Comparison of ENCODE assay signal across 1 cellular context in the genomic region with DNA sequence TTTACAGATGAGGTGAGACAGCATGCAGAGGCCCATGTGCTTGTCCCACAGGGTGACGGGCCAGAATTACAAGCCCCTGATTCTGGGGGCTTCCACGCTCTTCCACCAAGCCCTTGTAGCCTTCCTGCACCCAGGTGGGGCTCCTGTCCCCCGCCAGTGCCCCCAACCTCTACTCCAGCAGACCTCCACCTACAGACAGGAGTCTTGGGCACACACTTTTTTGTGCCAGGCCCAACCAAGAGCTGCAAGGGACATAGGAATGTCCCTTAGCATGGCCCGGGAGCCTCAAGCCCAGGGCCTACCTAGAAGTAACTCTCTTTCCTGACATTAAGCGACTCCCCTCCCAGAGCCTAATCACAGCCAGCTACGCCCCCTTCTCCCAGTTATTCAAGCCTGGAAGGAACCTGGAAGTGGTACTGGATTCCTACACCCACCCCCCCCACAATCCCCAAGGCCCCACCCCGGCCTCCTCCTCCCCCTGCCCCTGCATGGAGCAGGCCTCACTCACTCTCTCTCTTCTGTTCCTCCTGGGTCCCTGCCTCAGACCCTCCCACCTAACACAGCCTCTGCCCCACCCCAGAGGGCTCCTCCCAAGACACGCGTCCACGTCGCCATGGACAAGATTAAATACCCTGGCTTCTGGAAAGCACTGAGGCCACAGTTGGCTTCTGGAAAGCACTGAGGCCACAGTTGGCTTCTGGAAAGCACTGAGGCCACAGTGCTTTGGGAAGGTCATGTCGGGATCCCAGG.
TF ChIP-seq lines count a peak whose summit lies in the region.

No MANE protein-coding gene starts in this region.

TF ChIP-seq in WTC11, 78 proteins besides CTCF, POLR2A, EP300 and RAD21 (continued from another document):
- TF ChIP-seq, protein P1, sequence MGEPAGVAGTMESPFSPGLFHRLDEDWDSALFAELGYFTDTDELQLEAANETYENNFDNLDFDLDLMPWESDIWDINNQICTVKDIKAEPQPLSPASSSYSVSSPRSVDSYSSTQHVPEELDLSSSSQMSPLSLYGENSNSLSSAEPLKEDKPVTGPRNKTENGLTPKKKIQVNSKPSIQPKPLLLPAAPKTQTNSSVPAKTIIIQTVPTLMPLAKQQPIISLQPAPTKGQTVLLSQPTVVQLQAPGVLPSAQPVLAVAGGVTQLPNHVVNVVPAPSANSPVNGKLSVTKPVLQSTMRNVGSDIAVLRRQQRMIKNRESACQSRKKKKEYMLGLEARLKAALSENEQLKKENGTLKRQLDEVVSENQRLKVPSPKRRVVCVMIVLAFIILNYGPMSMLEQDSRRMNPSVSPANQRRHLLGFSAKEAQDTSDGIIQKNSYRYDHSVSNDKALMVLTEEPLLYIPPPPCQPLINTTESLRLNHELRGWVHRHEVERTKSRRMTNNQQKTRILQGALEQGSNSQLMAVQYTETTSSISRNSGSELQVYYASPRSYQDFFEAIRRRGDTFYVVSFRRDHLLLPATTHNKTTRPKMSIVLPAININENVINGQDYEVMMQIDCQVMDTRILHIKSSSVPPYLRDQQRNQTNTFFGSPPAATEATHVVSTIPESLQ (CRISPR knock-in tag; IDR thresholded peaks at IDR 0.05) = no peak
- no peak for TF ChIP-seq ZNF281 (CRISPR knock-in tag; IDR thresholded peaks at IDR 0.05)
- TF ChIP-seq, protein P2, sequence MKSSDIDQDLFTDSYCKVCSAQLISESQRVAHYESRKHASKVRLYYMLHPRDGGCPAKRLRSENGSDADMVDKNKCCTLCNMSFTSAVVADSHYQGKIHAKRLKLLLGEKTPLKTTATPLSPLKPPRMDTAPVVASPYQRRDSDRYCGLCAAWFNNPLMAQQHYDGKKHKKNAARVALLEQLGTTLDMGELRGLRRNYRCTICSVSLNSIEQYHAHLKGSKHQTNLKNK (CRISPR knock-in tag; IDR thresholded peaks at IDR 0.05) = no peak
- no peak for TF ChIP-seq ZNF263 (CRISPR knock-in tag; IDR thresholded peaks at IDR 0.05; ENCODE audit: low read depth)
- no peak for TF ChIP-seq MXD4 (CRISPR knock-in tag; IDR thresholded peaks at IDR 0.05; ENCODE audit: borderline replicate concordance)
- TF ChIP-seq, protein P3, sequence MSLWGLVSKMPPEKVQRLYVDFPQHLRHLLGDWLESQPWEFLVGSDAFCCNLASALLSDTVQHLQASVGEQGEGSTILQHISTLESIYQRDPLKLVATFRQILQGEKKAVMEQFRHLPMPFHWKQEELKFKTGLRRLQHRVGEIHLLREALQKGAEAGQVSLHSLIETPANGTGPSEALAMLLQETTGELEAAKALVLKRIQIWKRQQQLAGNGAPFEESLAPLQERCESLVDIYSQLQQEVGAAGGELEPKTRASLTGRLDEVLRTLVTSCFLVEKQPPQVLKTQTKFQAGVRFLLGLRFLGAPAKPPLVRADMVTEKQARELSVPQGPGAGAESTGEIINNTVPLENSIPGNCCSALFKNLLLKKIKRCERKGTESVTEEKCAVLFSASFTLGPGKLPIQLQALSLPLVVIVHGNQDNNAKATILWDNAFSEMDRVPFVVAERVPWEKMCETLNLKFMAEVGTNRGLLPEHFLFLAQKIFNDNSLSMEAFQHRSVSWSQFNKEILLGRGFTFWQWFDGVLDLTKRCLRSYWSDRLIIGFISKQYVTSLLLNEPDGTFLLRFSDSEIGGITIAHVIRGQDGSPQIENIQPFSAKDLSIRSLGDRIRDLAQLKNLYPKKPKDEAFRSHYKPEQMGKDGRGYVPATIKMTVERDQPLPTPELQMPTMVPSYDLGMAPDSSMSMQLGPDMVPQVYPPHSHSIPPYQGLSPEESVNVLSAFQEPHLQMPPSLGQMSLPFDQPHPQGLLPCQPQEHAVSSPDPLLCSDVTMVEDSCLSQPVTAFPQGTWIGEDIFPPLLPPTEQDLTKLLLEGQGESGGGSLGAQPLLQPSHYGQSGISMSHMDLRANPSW (CRISPR knock-in tag; conservative IDR thresholded peaks at IDR 0.05; ENCODE audit: low read depth) = no peak
